ENCODE assay signal across 10 cellular contexts in the genomic region with DNA sequence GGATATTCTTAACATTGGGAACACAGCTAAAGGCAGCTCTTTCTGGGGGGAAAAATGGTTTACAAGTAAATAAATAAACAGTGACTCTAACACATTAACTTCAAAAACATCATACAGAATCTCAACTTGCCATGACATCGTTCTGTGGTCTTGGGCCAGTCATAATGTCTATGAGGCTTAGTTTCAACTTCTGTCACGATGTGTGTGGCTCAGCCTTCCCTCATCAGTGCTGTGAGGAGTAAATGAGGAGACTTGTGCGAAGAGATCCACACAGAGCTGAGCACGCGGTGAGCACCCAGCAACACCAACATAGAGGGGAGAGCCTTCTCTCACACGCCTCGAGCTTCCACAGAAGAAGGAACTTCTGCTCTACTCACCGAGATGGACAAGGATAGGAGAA. TPM values are rescaled to one million over a fixed set of nuclear protein-coding genes. Genes with fewer than 3 reads are reported as not detected.
A peak's percentile ranks its signal among the peaks of the same experiment; 100 is the strongest.
DNase-seq lines count a peak whose midpoint lies in the region; ATAC-seq and TF ChIP-seq lines count a peak whose summit lies in the region.
"Had no signal": no experiment of that assay in that cellular context is flagged by ENCODE, and none has a peak within 500 bp of the region (broad histone marks: within the 10 kb centered on the region; RNA-seq: fewer than 3 reads in every experiment).

No MANE protein-coding gene starts in this region.

- H3K27me3 ChIP-seq in gastroesophageal sphincter, result no peaks in the 10 kb centered on the region

- no peaks in the 10 kb centered on the region for H3K9me3 ChIP-seq in gastroesophageal sphincter

- H3K4me1 Mint-ChIP-seq in activated CD4-positive, alpha-beta memory T cell treated with anti-CD3 and anti-CD28 coated beads for 36 hours (ENCODE audit: low read depth), result peaks cover 14% of the 10 kb centered on the region

- CTCF ChIA-PET in activated CD4-positive, alpha-beta memory T cell treated with anti-CD3 and anti-CD28 coated beads for 36 hours (lab: Charles Lee), result interaction anchor here (0.5 to 3.8 kb wide), 6 partner anchors 12 to 1867 kb away, joined by 3 to 73 read pairs (median 5); partner anchors contain the start of gene DZIP1L

- H3K4me3 Mint-ChIP-seq in activated CD4-positive, alpha-beta memory T cell treated with anti-CD3 and anti-CD28 coated beads for 36 hours, result no peak overlapping the region
- H3K4me3 Mint-ChIP-seq: memory B cell had no signal

- peaks cover 23% of the 10 kb centered on the region for H3K27me3 Mint-ChIP-seq in activated CD4-positive, alpha-beta memory T cell treated with anti-CD3 and anti-CD28 coated beads for 36 hours

- H3K4me1 ChIP-seq in gastroesophageal sphincter, result no peaks in the 10 kb centered on the region

- peaks cover 0 to 90% of the 10 kb centered on the region in 2 donors for H3K36me3 ChIP-seq in gastroesophageal sphincter

- intact Hi-C loops in activated CD4-positive, alpha-beta memory T cell treated with anti-CD3 and anti-CD28 coated beads for 36 hours (cut with micrococcal nuclease), result loop anchor here (1.0 to 5.0 kb wide), 5 partner anchors 13 to 526 kb away; partner anchors contain the start of genes CEP70, DBR1 and NME9

- H3K27ac Mint-ChIP-seq in activated CD4-positive, alpha-beta memory T cell treated with anti-CD3 and anti-CD28 coated beads for 36 hours, result peak overlapping the region; percentile 58
- H3K27ac Mint-ChIP-seq: memory B cell had no signal

- no peak overlapping the region for H3K4me3 ChIP-seq in gastroesophageal sphincter
- H3K4me3 ChIP-seq: smooth muscle cell had no signal

- peak; percentile 74 for DNase-seq in activated CD4-positive, alpha-beta memory T cell treated with anti-CD3 and anti-CD28 coated beads for 36 hours
- DNase-seq in activated effector memory CD4-positive, alpha-beta T cell treated with Interleukin-2 at 50 U/mL for 16 hours, result no peak
- no peak for DNase-seq in SIG-M5 (lab: John Stamatoyannopoulos, UW)
- no peak for DNase-seq in GF-D8 (lab: John Stamatoyannopoulos, UW)

- TF ChIP-seq POLR2A in gastroesophageal sphincter (IDR thresholded peaks at IDR 0.05), result no peak

- H3K9me3 Mint-ChIP-seq in activated CD4-positive, alpha-beta memory T cell treated with anti-CD3 and anti-CD28 coated beads for 36 hours, result no peaks in the 10 kb centered on the region
- H3K9me3 Mint-ChIP-seq: memory B cell had no signal

- ATAC-seq in GM18502 (IDR thresholded peaks at IDR 0.05; ENCODE audit: poor library complexity, unreplicated experiment), result peak; percentile 88
- peak; percentile 67 for ATAC-seq in GM19397 (IDR thresholded peaks at IDR 0.05; ENCODE audit: unreplicated experiment)
- peak; percentile 63 for ATAC-seq in HG02970 (IDR thresholded peaks at IDR 0.05; ENCODE audit: low FRiP score, unreplicated experiment)
- no peak for ATAC-seq in gastroesophageal sphincter

- POLR2A ChIA-PET in activated CD4-positive, alpha-beta memory T cell treated with anti-CD3 and anti-CD28 coated beads for 36 hours (lab: Charles Lee), result interaction anchor here (2.3 kb wide), 1 partner anchor 16 kb away, joined by 11 read pairs; no protein-coding TSS in a partner anchor

- no peak overlapping the region for H3K27ac ChIP-seq in gastroesophageal sphincter

- 83% methylated on average over 1 to 4 of the region's 8 CpGs for WGBS in gastroesophageal sphincter (ENCODE audit: low coverage in 1 of 2), 2 donors

- no peak for TF ChIP-seq CTCF in gastroesophageal sphincter (IDR thresholded peaks at IDR 0.05)

- no peak for TF ChIP-seq EP300 in gastroesophageal sphincter (IDR thresholded peaks at IDR 0.05)

- no peaks in the 10 kb centered on the region for H3K36me3 Mint-ChIP-seq in activated CD4-positive, alpha-beta memory T cell treated with anti-CD3 and anti-CD28 coated beads for 36 hours
- H3K36me3 Mint-ChIP-seq: memory B cell had no signal

RNA-seq across cellular contexts. Expression of gene DZIP1L, which starts 49.0 kb away (rescaled TPM):
- not detected for total RNA-seq in activated CD4-positive, alpha-beta memory T cell treated with anti-CD3 and anti-CD28 coated beads for 36 hours
- 10 to 100 TPM in 3 of 4 donors, 1 to 10 TPM in 1; 5.3 to 47.9 (median 18.6) TPM for total RNA-seq in gastroesophageal sphincter

RNA-seq across cellular contexts. Expression of gene CLDN18, which starts 56.4 kb away (rescaled TPM):
- not detected for total RNA-seq in activated CD4-positive, alpha-beta memory T cell treated with anti-CD3 and anti-CD28 coated beads for 36 hours
- not detected for total RNA-seq in gastroesophageal sphincter
- total RNA-seq: smooth muscle cell had no signal

Comparison
In these comparisons a context has a peak if more than half of its experiments do, and no peak if none do; other contexts are left out.
1. RNA of gene DZIP1L, which starts 49.0 kb away (total RNA-seq): 5.3 to 47.9 TPM in gastroesophageal sphincter; not detected in activated CD4-positive, alpha-beta memory T cell treated with anti-CD3 and anti-CD28 coated beads for 36 hours; every median in the first group is over 4 times any median in the second.